In the genomic region with DNA sequence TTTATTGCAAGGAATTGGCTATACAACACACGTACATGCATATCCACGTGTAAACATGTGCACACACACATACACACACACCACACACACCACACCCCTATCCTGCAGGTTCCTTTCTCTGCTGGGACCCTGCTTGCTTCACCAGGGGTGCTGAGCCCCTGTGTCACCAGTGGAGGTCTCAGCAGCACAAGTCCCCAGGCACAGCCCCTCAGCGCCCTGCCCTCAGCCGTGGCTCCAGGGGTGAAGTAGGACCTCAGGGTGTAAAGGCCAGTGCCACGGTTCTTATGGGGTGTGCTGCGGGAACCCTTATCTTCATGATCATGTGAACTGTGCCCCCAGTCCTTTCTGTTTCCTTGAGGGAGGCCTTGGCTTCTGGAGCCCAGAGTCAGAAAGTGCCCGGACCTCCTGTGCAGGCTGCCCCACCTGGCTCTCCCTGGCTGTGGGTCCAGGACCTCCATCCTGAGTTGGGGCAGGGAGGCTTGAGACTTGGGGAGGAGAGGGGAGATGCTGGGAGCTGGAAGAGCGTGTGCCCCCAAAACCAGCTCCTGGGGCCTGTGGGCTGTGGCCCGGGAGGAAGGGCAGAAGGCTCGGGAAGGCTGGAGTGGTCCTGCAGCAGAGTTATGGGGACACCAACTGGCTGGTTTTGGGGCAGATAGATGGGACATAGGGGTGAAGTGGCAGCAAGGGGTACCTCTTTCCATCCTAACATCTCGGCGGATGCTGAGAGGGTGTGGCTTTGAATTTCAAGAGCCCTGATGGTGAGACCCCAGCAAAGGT, we compare ENCODE assay signal across 25 cellular contexts. TPM values are rescaled to one million over a fixed set of nuclear protein-coding genes. Genes with fewer than 3 reads are reported as not detected.
DNase-seq lines count a peak whose midpoint lies in the region; ATAC-seq, FAIRE-seq and TF ChIP-seq lines count a peak whose summit lies in the region.
"Had no signal": no experiment of that assay in that cellular context is flagged by ENCODE, and none has a peak within 500 bp of the region (broad histone marks: within the 10 kb centered on the region; RNA-seq: fewer than 3 reads in every experiment).

No MANE protein-coding gene starts in this region.

- H3K79me2 ChIP-seq in GM12878 (ENCODE audit: control insufficient read depth, insufficient read depth, low read length) = no peaks in the 10 kb centered on the region

- DNase-seq in left ventricle myocardium inferior = no peak
- no peak for DNase-seq in heart right ventricle
- DNase-seq in GM12878 (ENCODE audit: low read depth, low spot score) = no peak
- no peak for DNase-seq in memory B cell (ENCODE audit: low spot score in 2 of 2)
- no peak for DNase-seq in activated CD8-positive, alpha-beta T cell treated with anti-CD3 and anti-CD28 coated beads for 36 hours
- no peak for DNase-seq in stimulated activated naive CD4-positive, alpha-beta T cell treated with Interleukin-2 at 50 U/mL for 16 hours (lab: John Stamatoyannopoulos, UW)
- DNase-seq: activated CD4-positive, alpha-beta T cell treated with anti-CD3 and anti-CD28 coated beads, Interleukin-2, amount 50 U/mL, for 4 hours; activated naive CD4-positive, alpha-beta T cell treated with anti-CD3 and anti-CD28 coated beads for 36 hours; activated T-cell treated with anti-CD3 and anti-CD28 coated beads, Interleukin-2, amount 50 U/mL, for 24 hours; H9; left ventricle myocardium superior; NCI-H1048; NCI-H2081 treated with DMSO at 0.1 percent for 48 hours; NCI-H524; ovary; stimulated activated CD4-positive, alpha-beta T cell treated with anti-CD3 and anti-CD28 coated beads, Interleukin-4, amount 100 ng/mL, for 4 hours; T-cell had no signal

- TF ChIP-seq RAD21 in GM12878 (IDR thresholded peaks at IDR 0.05; ENCODE audit: insufficient read depth, low read depth, low read length) = no peak

- H3K4me2 ChIP-seq in GM12878 (ENCODE audit: control insufficient read depth, insufficient read depth) = no peak overlapping the region

- no peak for TF ChIP-seq EP300 in GM12878 (IDR thresholded peaks at IDR 0.05; ENCODE audit: borderline replicate concordance in 1 of 2, control insufficient read depth in 1 of 2, low read depth in 2 of 2, low read length in 2 of 2)

- H3K27me3 ChIP-seq in left ventricle myocardium inferior (ENCODE audit: low read depth) = no peaks in the 10 kb centered on the region
- H3K27me3 ChIP-seq in heart right ventricle = no peaks in the 10 kb centered on the region
- no peaks in the 10 kb centered on the region; a peak in 3 of 4 replicates for H3K27me3 ChIP-seq in GM12878 (replicated peaks in 1 of 2; ENCODE audit: control insufficient read depth in 2 of 2, insufficient read depth in 2 of 2, low read length in 1 of 2)
- H3K27me3 ChIP-seq: ascending aorta, ovary, suprapubic skin had no signal

- no peaks in the 10 kb centered on the region for H3K36me3 Mint-ChIP-seq in memory B cell
- no peaks in the 10 kb centered on the region for H3K36me3 Mint-ChIP-seq in activated CD8-positive, alpha-beta T cell treated with anti-CD3 and anti-CD28 coated beads for 36 hours (ENCODE audit: low read depth)
- H3K36me3 Mint-ChIP-seq: CD8-positive, alpha-beta memory T cell; T-cell had no signal

- RAD21 ChIA-PET in GM12878 (lab: Charles Lee; ENCODE audit: unreplicated experiment) = no interaction called here

- POLR2A ChIA-PET in GM12878 (lab: Charles Lee) = no interaction called here
- POLR2A ChIA-PET in activated CD8-positive, alpha-beta T cell treated with anti-CD3 and anti-CD28 coated beads for 36 hours (lab: Charles Lee) = no interaction called here

- H3K4me3 ChIP-seq in left ventricle myocardium inferior (no peak overlapping the region), heart right ventricle (no peak overlapping the region), GM12878 (no peak overlapping the region)
- H3K4me3 ChIP-seq: ascending aorta, coronary artery, ovary, skin epidermis, suprapubic skin had no signal

- H3K36me3 ChIP-seq in left ventricle myocardium inferior = no peaks in the 10 kb centered on the region
- H3K36me3 ChIP-seq in heart right ventricle = no peaks in the 10 kb centered on the region
- no peaks in the 10 kb centered on the region for H3K36me3 ChIP-seq in GM12878 (ENCODE audit: control insufficient read depth in 2 of 2, insufficient read depth in 2 of 2, low read length in 1 of 2)
- H3K36me3 ChIP-seq: ascending aorta, ovary, suprapubic skin had no signal

- ATAC-seq in heart right ventricle = no peak
- ATAC-seq in GM12878 = 0 out of 3 replicates have a peak, but pooled peaks have one; percentile 18
- no peak for ATAC-seq in memory B cell (ENCODE audit: low read depth)
- ATAC-seq in HG02840 (IDR thresholded peaks at IDR 0.05; ENCODE audit: low FRiP score, unreplicated experiment) = no peak
- ATAC-seq in activated CD8-positive, alpha-beta T cell treated with anti-CD3 and anti-CD28 coated beads for 36 hours = no peak
- no peak for ATAC-seq in GM18502 (IDR thresholded peaks at IDR 0.05; ENCODE audit: poor library complexity, unreplicated experiment)
- ATAC-seq: left ventricle myocardium superior, T-cell had no signal

- 86 to 92% methylated on average over 12 of the region's 12 CpGs for WGBS in heart right ventricle, 2 donors
- WGBS in GM12878 (ENCODE audit: insufficient coverage, insufficient replicate concordance, low lambda C conversion rate, missing lambda C conversion rate) = 57% methylated on average over 12 of the region's 12 CpGs

- no peak overlapping the region for H3K4me3 Mint-ChIP-seq in memory B cell
- no peak overlapping the region for H3K4me3 Mint-ChIP-seq in activated CD8-positive, alpha-beta T cell treated with anti-CD3 and anti-CD28 coated beads for 36 hours
- H3K4me3 Mint-ChIP-seq: activated naive CD4-positive, alpha-beta T cell treated with anti-CD3 and anti-CD28 coated beads for 36 hours; activated T-cell treated with anti-CD3 and anti-CD28 coated beads, Interleukin-2, amount 50 U/mL, for 24 hours; CD8-positive, alpha-beta memory T cell; H9; T-cell had no signal

- CTCF ChIA-PET in GM12878 (lab: Yijun Ruan, JAX) = interaction anchor here (2.0 kb wide), 1 partner anchor 208 kb away, joined by 8 read pairs; no protein-coding TSS in a partner anchor
- CTCF ChIA-PET in activated CD8-positive, alpha-beta T cell treated with anti-CD3 and anti-CD28 coated beads for 36 hours (lab: Charles Lee) = interaction anchor here (1.0 kb wide), 1 partner anchor 25 kb away, joined by 3 read pairs; no protein-coding TSS in a partner anchor

- no peak overlapping the region for H2AFZ ChIP-seq in GM12878 (ENCODE audit: control insufficient read depth, low read depth, low read length)

- intact Hi-C loops in left ventricle myocardium inferior (cut with micrococcal nuclease) = no loop called here
- intact Hi-C loops in heart right ventricle (cut with DNase I) = no loop called here
- intact Hi-C loops in GM12878 (cut with micrococcal nuclease; ENCODE audit: unreplicated experiment) = no loop called here
- intact Hi-C loops in activated CD8-positive, alpha-beta T cell treated with anti-CD3 and anti-CD28 coated beads for 36 hours (cut with micrococcal nuclease) = no loop called here

- TF ChIP-seq CTCF in left ventricle myocardium inferior (IDR thresholded peaks at IDR 0.05; ENCODE audit: borderline replicate concordance) (peak; percentile 13), heart right ventricle (IDR thresholded peaks at IDR 0.05) (peak in 2 of 9 donors; percentile 12 to 24), GM12878 (IDR thresholded peaks at IDR 0.05 in 2 of 3, conservative IDR thresholded peaks at IDR 0.05 in 1 of 3; ENCODE audit: control insufficient read depth in 2 of 3, extremely low read depth in 1 of 3, insufficient read depth in 1 of 3, low read depth in 3 of 3, low read length in 3 of 3) (peak in 1 of 3 experiments; percentile 16; a peak in 1 of 6 replicates)
- TF ChIP-seq CTCF in activated CD8-positive, alpha-beta T cell treated with anti-CD3 and anti-CD28 coated beads for 36 hours (IDR thresholded peaks at IDR 0.05) = no peak

- H3K9me3 ChIP-seq in left ventricle myocardium inferior (replicated peaks) = peaks cover 6% of the 10 kb centered on the region
- no peaks in the 10 kb centered on the region for H3K9me3 ChIP-seq in heart right ventricle
- no peaks in the 10 kb centered on the region for H3K9me3 ChIP-seq in GM12878 (replicated peaks; ENCODE audit: control insufficient read depth, insufficient read depth, low read length)
- H3K9me3 ChIP-seq: ascending aorta, ovary, suprapubic skin had no signal

- H3K4me1 ChIP-seq in left ventricle myocardium inferior (peaks cover 4% of the 10 kb centered on the region), heart right ventricle (peaks cover 4 to 18% (median 6%) of the 10 kb centered on the region in 9 donors), GM12878 (ENCODE audit: control insufficient read depth, insufficient read depth, low read length) (no peaks in the 10 kb centered on the region)
- H3K4me1 ChIP-seq: ascending aorta had no signal

- FAIRE-seq in GM12878 (lab: Jason Lieb, UNC) = no peak
- FAIRE-seq: A204.1 had no signal

- no peak overlapping the region for H3K27ac ChIP-seq in left ventricle myocardium inferior (replicated peaks)
- no peak overlapping the region for H3K27ac ChIP-seq in heart right ventricle
- no peak overlapping the region for H3K27ac ChIP-seq in GM12878 (ENCODE audit: control insufficient read depth, insufficient read depth)
- H3K27ac ChIP-seq: ascending aorta, coronary artery, ovary had no signal

- no peak for TF ChIP-seq POLR2A in GM12878 (IDR thresholded peaks at IDR 0.05; ENCODE audit: low read depth, low read length)

- peak overlapping the region; percentile 68 for H3K27ac Mint-ChIP-seq in memory B cell
- no peak overlapping the region for H3K27ac Mint-ChIP-seq in activated CD8-positive, alpha-beta T cell treated with anti-CD3 and anti-CD28 coated beads for 36 hours
- H3K27ac Mint-ChIP-seq: activated naive CD4-positive, alpha-beta T cell treated with anti-CD3 and anti-CD28 coated beads for 36 hours; activated T-cell treated with anti-CD3 and anti-CD28 coated beads, Interleukin-2, amount 50 U/mL, for 24 hours; H9; T-cell had no signal

- SMC1A ChIA-PET in GM12878 (lab: Charles Lee; ENCODE audit: uncharacterized antibody, unreplicated experiment) = interaction anchor here (1.2 kb wide), 1 partner anchor 39 kb away, joined by 4 read pairs; no protein-coding TSS in a partner anchor

- no peak overlapping the region for H3K9ac ChIP-seq in GM12878 (ENCODE audit: control insufficient read depth, insufficient read depth, low read length)

- H4K20me1 ChIP-seq in GM12878 (ENCODE audit: control insufficient read depth, insufficient read depth) = no peaks in the 10 kb centered on the region

- peaks cover 2% of the 10 kb centered on the region for H3K4me1 Mint-ChIP-seq in memory B cell
- no peaks in the 10 kb centered on the region for H3K4me1 Mint-ChIP-seq in activated CD8-positive, alpha-beta T cell treated with anti-CD3 and anti-CD28 coated beads for 36 hours (ENCODE audit: low read depth)

- H3K27me3 Mint-ChIP-seq in memory B cell = peaks cover 3% of the 10 kb centered on the region
- H3K27me3 Mint-ChIP-seq in activated CD8-positive, alpha-beta T cell treated with anti-CD3 and anti-CD28 coated beads for 36 hours = no peaks in the 10 kb centered on the region

- H3K9me3 Mint-ChIP-seq in memory B cell = no peaks in the 10 kb centered on the region
- H3K9me3 Mint-ChIP-seq in activated CD8-positive, alpha-beta T cell treated with anti-CD3 and anti-CD28 coated beads for 36 hours = no peaks in the 10 kb centered on the region
- H3K9me3 Mint-ChIP-seq: activated naive CD4-positive, alpha-beta T cell treated with anti-CD3 and anti-CD28 coated beads for 36 hours; activated T-cell treated with anti-CD3 and anti-CD28 coated beads, Interleukin-2, amount 50 U/mL, for 24 hours; H9; T-cell had no signal

- no TSS peak for BruUV-seq in GM12878 (replicated peaks; lab: Mats Ljungman, UMichigan)

- in situ Hi-C loops in GM12878 (cut with MboI) = no loop called here

RNA-seq across cellular contexts. Expression of a gene that starts 20.3 kb away (rescaled TPM):
- total RNA-seq in left ventricle myocardium inferior (20.8 TPM), heart right ventricle (10 to 100 TPM; 13.3 to 33.7 (median 20.0) TPM), GM12878 (2014; rRNA removed) (0.23 and 0.27 TPM in 2 replicates), GM12878 (2014; rRNA removed; fragmentation: Illumina TruSeq; extraction: Trizol) (0.13 and 0.18 TPM in 2 replicates), GM12878 (2021) (0.18 and 0.19 TPM in 2 replicates)
- polyA plus RNA-seq in heart right ventricle (1 to 10 TPM; 6.1 to 7.2 TPM), GM12878 (2011; rRNA removed) (0.53 and 0.54 TPM in 2 replicates), GM12878 (2014; fragmentation: Illumina TruSeq; extraction: Trizol) (0.21 and 0.22 TPM in 2 replicates), GM12878 (2014; fragmentation: Nextera tagmentation; extraction: Ambion mirVana) (under 1 TPM; 0.03 to 0.11 TPM), GM12878 (2014; rRNA removed) (0.13 and 0.14 TPM in 2 replicates), GM12878 (2016; fragmentation: Nextera tagmentation; extraction: Ambion mirVana) (under 1 TPM in 1 of 2 experiments, not detected in 1; 0.04 TPM)
- 0.83 and 0.94 TPM in 2 replicates for total RNA-seq in GM12878 (2013; cell fraction: nucleolus; rRNA removed)
- polyA plus RNA-seq in GM12878 (2011; ENCODE audit: low read depth) = 0.67 TPM
- polyA plus RNA-seq in GM12878 (2011; cell fraction: cytosol; rRNA removed) = 0.40 and 0.74 TPM in 2 replicates
- polyA plus RNA-seq in GM12878 (2011; cell fraction: nucleus; rRNA removed) = 0.18 and 0.27 TPM in 2 replicates
- 0.76 and 1.3 TPM in 2 replicates for polyA plus RNA-seq in GM12878 (2012)
- polyA minus RNA-seq in GM12878 (2011; rRNA and poly(A)+ RNA removed) = 0.46 and 1.4 TPM in 2 replicates
- 0.53 and 0.83 TPM in 2 replicates for polyA minus RNA-seq in GM12878 (2011; cell fraction: cytosol; rRNA and poly(A)+ RNA removed)
- 0.12 and 0.48 TPM in 2 replicates for polyA minus RNA-seq in GM12878 (2011; cell fraction: nucleus; rRNA and poly(A)+ RNA removed)
- 1 to 10 TPM; 2.9 to 3.5 TPM for total RNA-seq in activated CD8-positive, alpha-beta T cell treated with anti-CD3 and anti-CD28 coated beads for 36 hours

RNA-seq across cellular contexts. Expression of a gene that starts 57.1 kb away (rescaled TPM):
- total RNA-seq in left ventricle myocardium inferior (3.3 TPM), heart right ventricle (1 to 10 TPM in 9 of 10 donors, under 1 TPM in 1; 0.77 to 7.2 (median 4.2) TPM), GM12878 (2014; rRNA removed) (5.8 and 7.5 TPM in 2 replicates), GM12878 (2014; rRNA removed; fragmentation: Illumina TruSeq; extraction: Trizol) (2.8 and 3.0 TPM in 2 replicates), GM12878 (2021) (5.8 and 6.4 TPM in 2 replicates)
- polyA plus RNA-seq in heart right ventricle (1 to 10 TPM in 1 of 2 donors, under 1 TPM in 1; 0.38 to 1.2 TPM), GM12878 (2011; rRNA removed) (2.7 and 4.2 TPM in 2 replicates), GM12878 (2014; fragmentation: Illumina TruSeq; extraction: Trizol) (0.76 and 2.1 TPM in 2 replicates), GM12878 (2014; fragmentation: Nextera tagmentation; extraction: Ambion mirVana) (under 1 TPM; 0.35 to 0.90 TPM), GM12878 (2014; rRNA removed) (4.8 and 5.1 TPM in 2 replicates), GM12878 (2016; fragmentation: Nextera tagmentation; extraction: Ambion mirVana) (1 to 10 TPM in 1 of 2 experiments, under 1 TPM in 1; 0.96 to 1.3 TPM)
- total RNA-seq in GM12878 (2013; cell fraction: nucleolus; rRNA removed) = 2.1 and 2.7 TPM in 2 replicates
- 1.5 TPM for polyA plus RNA-seq in GM12878 (2011; ENCODE audit: low read depth)
- polyA plus RNA-seq in GM12878 (2011; cell fraction: cytosol; rRNA removed) = 5.6 and 9.3 TPM in 2 replicates
- polyA plus RNA-seq in GM12878 (2011; cell fraction: nucleus; rRNA removed) = 4.6 and 5.1 TPM in 2 replicates
- polyA plus RNA-seq in GM12878 (2012) = 3.4 and 5.3 TPM in 2 replicates
- polyA minus RNA-seq in GM12878 (2011; rRNA and poly(A)+ RNA removed) = 1.5 and 6.0 TPM in 2 replicates
- polyA minus RNA-seq in GM12878 (2011; cell fraction: cytosol; rRNA and poly(A)+ RNA removed) = 2.1 and 3.9 TPM in 2 replicates
- 1.5 and 2.4 TPM in 2 replicates for polyA minus RNA-seq in GM12878 (2011; cell fraction: nucleus; rRNA and poly(A)+ RNA removed)
- total RNA-seq in activated CD8-positive, alpha-beta T cell treated with anti-CD3 and anti-CD28 coated beads for 36 hours = under 1 TPM; 0.11 to 0.32 TPM
- total RNA-seq: activated naive CD4-positive, alpha-beta T cell treated with anti-CD3 and anti-CD28 coated beads for 36 hours; T-cell had no signal
